ENCODE assay signal across 8 cellular contexts in genomic region chr13:76980075-76980718, GRCh38. TPM values are rescaled to one million over a fixed set of nuclear protein-coding genes. Genes with fewer than 3 reads are reported as not detected.
DNase-seq lines count a peak whose midpoint lies in the region; ATAC-seq and TF ChIP-seq lines count a peak whose summit lies in the region.

No MANE protein-coding gene starts in this region.

- H3K27me3 ChIP-seq in A673 (replicated peaks; ENCODE audit: insufficient read depth, low read depth, low read length, poor library complexity) (peaks cover 38% of the 10 kb centered on the region), mesendoderm (ENCODE audit: insufficient read depth, low read length, poor library complexity) (no peaks in the 10 kb centered on the region)

- TF ChIP-seq CTCF in A673 (conservative IDR thresholded peaks at IDR 0.05; ENCODE audit: low read depth, low read length) = peak; percentile 98

- peak; percentile 91 for ATAC-seq in GM18508 (IDR thresholded peaks at IDR 0.05; ENCODE audit: insufficient read depth, unreplicated experiment)
- ATAC-seq in HG02973 (IDR thresholded peaks at IDR 0.05; ENCODE audit: unreplicated experiment) = peak; percentile 98

- H3K4ac ChIP-seq in mesendoderm (ENCODE audit: low read depth, low read length) = no peak overlapping the region

- no peaks in the 10 kb centered on the region for H3K4me1 ChIP-seq in A673 (ENCODE audit: insufficient read depth, low read length, poor library complexity, severe bottlenecking)
- H3K4me1 ChIP-seq in mesendoderm (ENCODE audit: control insufficient read depth, low read depth, low read length) = peaks cover 3% of the 10 kb centered on the region

- no peaks in the 10 kb centered on the region for H3K36me3 ChIP-seq in A673 (ENCODE audit: insufficient read depth, low read length, poor library complexity, severe bottlenecking)
- H3K36me3 ChIP-seq in mesendoderm (ENCODE audit: control insufficient read depth, insufficient read depth, low read length) = no peaks in the 10 kb centered on the region

- no peak overlapping the region for H4K8ac ChIP-seq in mesendoderm (ENCODE audit: low read depth, low read length)

- no peaks in the 10 kb centered on the region for H3K9me3 ChIP-seq in A673 (ENCODE audit: low read depth, low read length, poor library complexity, severe bottlenecking)

- no peak overlapping the region for H2AK5ac ChIP-seq in mesendoderm (ENCODE audit: low read length)

- no peak overlapping the region for H2BK15ac ChIP-seq in mesendoderm (replicated peaks; ENCODE audit: low read depth)

- DNase-seq in A673 (ENCODE audit: low spot score) (peak; percentile 77), NCI-H2227 treated with DMSO at 0.1 percent for 48 hours (lab: John Stamatoyannopoulos, UW) (peak; percentile 29), dermis microvascular lymphatic vessel endothelial cell (ENCODE audit: low read depth in 2 of 2) (peak; percentile 23 to 53), mesendoderm (peak; percentile 82)
- DNase-seq in activated CD4-positive, alpha-beta T cell treated with anti-CD3 and anti-CD28 coated beads, Interleukin-2, amount 50 U/mL, for 48 hours = peak; percentile 91 to 92
- DNase-seq in stimulated activated CD8-positive, alpha-beta memory T cell treated with anti-CD3 and anti-CD28 coated beads, Interleukin-15, amount 100 ng/mL, for 48 hours (ENCODE audit: low read depth in 2 of 2) = peak; percentile 73 to 77

- H3K4me3 ChIP-seq in A673 (ENCODE audit: low read depth, low read length, poor library complexity, severe bottlenecking) = peak overlapping the region; percentile 34
- no peak overlapping the region for H3K4me3 ChIP-seq in mesendoderm (ENCODE audit: low read length)

- H4K5ac ChIP-seq in mesendoderm (ENCODE audit: low read length) = no peak overlapping the region

- POLR2A ChIA-PET in A673 (lab: Charles Lee; ENCODE audit: low non-redundant PET) = no interaction called here

- H3K79me2 ChIP-seq in mesendoderm (ENCODE audit: control insufficient read depth, insufficient read depth, low read length) = no peaks in the 10 kb centered on the region

- no CpG with 5 or more reads among the region's 34 CpGs for WGBS in mesendoderm (ENCODE audit: extremely low coverage, insufficient coverage, low lambda C conversion rate)

- no peak overlapping the region for H3K18ac ChIP-seq in mesendoderm (ENCODE audit: low read length)

- no peak overlapping the region for H2BK5ac ChIP-seq in mesendoderm (ENCODE audit: low read length)

- H3K9ac ChIP-seq in mesendoderm (ENCODE audit: low read length) = no peak overlapping the region

- no peak overlapping the region for H2BK120ac ChIP-seq in mesendoderm (ENCODE audit: low read depth, low read length)

- no peak overlapping the region for H3K4me2 ChIP-seq in mesendoderm (ENCODE audit: low read length)

- BruUV-seq in A673 (replicated peaks; lab: Mats Ljungman, UMichigan) = no TSS peak

- intact Hi-C loops in A673 (cut with micrococcal nuclease; ENCODE audit: unreplicated experiment) = loop anchor here (5.0 kb wide), 1 partner anchor 78 kb away; no protein-coding TSS in a partner anchor

- no peak overlapping the region for H3K27ac ChIP-seq in A673 (ENCODE audit: low read depth, low read length, poor library complexity, severe bottlenecking)
- H3K27ac ChIP-seq in mesendoderm (ENCODE audit: low read depth, low read length) = no peak overlapping the region

- H3K23ac ChIP-seq in mesendoderm (ENCODE audit: low read length) = no peak overlapping the region

- CTCF ChIA-PET in A673 (lab: Charles Lee) = interaction anchor here (0.6 to 1.1 kb wide), 2 partner anchors 15 to 22 kb away, joined by 3 to 6 read pairs; no protein-coding TSS in a partner anchor

- no peaks in the 10 kb centered on the region for H3K79me1 ChIP-seq in mesendoderm (ENCODE audit: low read length)

- no peak overlapping the region for H3K56ac ChIP-seq in mesendoderm (ENCODE audit: low read length)

RNA-seq across cellular contexts. Expression of gene CLN5, which starts 11.7 kb away (rescaled TPM):
- total RNA-seq in A673 (2021) (12.4 and 13.7 TPM in 2 replicates), dermis microvascular lymphatic vessel endothelial cell (22.1 and 36.8 TPM in 2 replicates)
- polyA plus RNA-seq in mesendoderm (2013, experiment 1 of 2) = 6.5 TPM
- polyA plus RNA-seq in mesendoderm (2013, experiment 2 of 2) = 6.6 TPM

RNA-seq across cellular contexts. Expression of gene ACOD1, which starts 31.9 kb away (rescaled TPM):
- total RNA-seq in A673 (2021) (not detected in 2 replicates), dermis microvascular lymphatic vessel endothelial cell (not detected in 2 replicates)
- polyA plus RNA-seq in mesendoderm (2013, experiment 1 of 2) = not detected
- not detected for polyA plus RNA-seq in mesendoderm (2013, experiment 2 of 2)

RNA-seq across cellular contexts. Expression of gene FBXL3, which starts 46.8 kb away (rescaled TPM):
- total RNA-seq in A673 (2021) (24.1 and 29.2 TPM in 2 replicates), dermis microvascular lymphatic vessel endothelial cell (52.6 and 64.4 TPM in 2 replicates)
- 11.3 TPM for polyA plus RNA-seq in mesendoderm (2013, experiment 1 of 2)
- polyA plus RNA-seq in mesendoderm (2013, experiment 2 of 2) = 12.4 TPM

Comparison
In these comparisons a context has a peak if more than half of its experiments do, and no peak if none do; other contexts are left out.
1. DNase-seq: peak in every context shown above with its lines; median percentile 92 in activated CD4-positive, alpha-beta T cell treated with anti-CD3 and anti-CD28 coated beads, Interleukin-2, amount 50 U/mL, for 48 hours; 82 in mesendoderm; 77 in A673; 75 in stimulated activated CD8-positive, alpha-beta memory T cell treated with anti-CD3 and anti-CD28 coated beads, Interleukin-15, amount 100 ng/mL, for 48 hours; 38 in dermis microvascular lymphatic vessel endothelial cell; 29 in NCI-H2227 treated with DMSO at 0.1 percent for 48 hours.